Comparison of ENCODE assay signal across 1 cellular context in the genomic region with DNA sequence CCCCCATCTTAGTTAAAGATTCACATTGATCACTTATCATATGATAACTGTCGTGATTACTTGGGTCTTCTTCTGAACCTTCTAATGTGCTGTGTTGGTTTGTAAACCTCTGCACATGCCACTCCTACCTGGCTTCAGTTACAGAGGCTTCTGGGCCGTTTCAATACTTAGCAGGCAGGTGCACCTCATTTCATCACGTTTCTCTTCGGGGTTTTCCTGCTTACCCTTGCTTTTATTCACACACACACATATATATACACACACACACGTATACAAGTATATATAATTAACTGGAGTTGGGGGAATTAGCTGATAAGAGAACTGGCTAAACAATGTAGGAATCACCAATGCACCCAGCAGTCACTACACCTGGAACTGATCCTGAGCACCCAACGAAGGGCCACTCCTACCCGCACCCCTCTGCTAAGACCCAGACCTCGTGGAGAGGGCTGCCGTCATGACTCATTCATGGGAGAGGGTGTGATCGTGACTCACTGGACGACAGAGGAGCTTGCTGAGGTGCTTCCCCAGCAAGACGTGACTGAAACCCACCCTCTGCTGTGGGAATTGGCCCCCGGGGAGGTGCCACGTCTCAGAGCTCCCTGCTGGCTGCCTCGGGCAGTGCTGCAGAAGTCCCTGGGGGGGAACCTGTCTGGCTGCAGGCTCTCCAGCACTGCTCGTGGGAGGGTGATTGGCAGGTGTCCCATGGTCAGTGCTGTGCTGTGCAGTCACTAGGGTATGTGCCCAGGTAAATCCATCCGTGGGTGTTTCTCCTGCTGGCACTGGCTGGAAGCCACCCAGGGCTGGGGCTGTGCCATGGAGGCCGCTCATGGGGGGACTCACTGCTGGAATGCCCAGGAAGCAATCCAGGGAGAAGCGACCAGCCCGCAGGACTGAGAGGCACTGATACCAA.
TF ChIP-seq lines count a peak whose summit lies in the region.

No MANE protein-coding gene starts in this region.

TF ChIP-seq in GM12878, 131 proteins besides CTCF, POLR2A, EP300 and RAD21 (continued from another document):
- TF ChIP-seq, protein P1, sequence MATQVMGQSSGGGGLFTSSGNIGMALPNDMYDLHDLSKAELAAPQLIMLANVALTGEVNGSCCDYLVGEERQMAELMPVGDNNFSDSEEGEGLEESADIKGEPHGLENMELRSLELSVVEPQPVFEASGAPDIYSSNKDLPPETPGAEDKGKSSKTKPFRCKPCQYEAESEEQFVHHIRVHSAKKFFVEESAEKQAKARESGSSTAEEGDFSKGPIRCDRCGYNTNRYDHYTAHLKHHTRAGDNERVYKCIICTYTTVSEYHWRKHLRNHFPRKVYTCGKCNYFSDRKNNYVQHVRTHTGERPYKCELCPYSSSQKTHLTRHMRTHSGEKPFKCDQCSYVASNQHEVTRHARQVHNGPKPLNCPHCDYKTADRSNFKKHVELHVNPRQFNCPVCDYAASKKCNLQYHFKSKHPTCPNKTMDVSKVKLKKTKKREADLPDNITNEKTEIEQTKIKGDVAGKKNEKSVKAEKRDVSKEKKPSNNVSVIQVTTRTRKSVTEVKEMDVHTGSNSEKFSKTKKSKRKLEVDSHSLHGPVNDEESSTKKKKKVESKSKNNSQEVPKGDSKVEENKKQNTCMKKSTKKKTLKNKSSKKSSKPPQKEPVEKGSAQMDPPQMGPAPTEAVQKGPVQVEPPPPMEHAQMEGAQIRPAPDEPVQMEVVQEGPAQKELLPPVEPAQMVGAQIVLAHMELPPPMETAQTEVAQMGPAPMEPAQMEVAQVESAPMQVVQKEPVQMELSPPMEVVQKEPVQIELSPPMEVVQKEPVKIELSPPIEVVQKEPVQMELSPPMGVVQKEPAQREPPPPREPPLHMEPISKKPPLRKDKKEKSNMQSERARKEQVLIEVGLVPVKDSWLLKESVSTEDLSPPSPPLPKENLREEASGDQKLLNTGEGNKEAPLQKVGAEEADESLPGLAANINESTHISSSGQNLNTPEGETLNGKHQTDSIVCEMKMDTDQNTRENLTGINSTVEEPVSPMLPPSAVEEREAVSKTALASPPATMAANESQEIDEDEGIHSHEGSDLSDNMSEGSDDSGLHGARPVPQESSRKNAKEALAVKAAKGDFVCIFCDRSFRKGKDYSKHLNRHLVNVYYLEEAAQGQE (IDR thresholded peaks at IDR 0.05; ENCODE audit: low read depth, low read length) = no peak
- TF ChIP-seq, protein P2, sequence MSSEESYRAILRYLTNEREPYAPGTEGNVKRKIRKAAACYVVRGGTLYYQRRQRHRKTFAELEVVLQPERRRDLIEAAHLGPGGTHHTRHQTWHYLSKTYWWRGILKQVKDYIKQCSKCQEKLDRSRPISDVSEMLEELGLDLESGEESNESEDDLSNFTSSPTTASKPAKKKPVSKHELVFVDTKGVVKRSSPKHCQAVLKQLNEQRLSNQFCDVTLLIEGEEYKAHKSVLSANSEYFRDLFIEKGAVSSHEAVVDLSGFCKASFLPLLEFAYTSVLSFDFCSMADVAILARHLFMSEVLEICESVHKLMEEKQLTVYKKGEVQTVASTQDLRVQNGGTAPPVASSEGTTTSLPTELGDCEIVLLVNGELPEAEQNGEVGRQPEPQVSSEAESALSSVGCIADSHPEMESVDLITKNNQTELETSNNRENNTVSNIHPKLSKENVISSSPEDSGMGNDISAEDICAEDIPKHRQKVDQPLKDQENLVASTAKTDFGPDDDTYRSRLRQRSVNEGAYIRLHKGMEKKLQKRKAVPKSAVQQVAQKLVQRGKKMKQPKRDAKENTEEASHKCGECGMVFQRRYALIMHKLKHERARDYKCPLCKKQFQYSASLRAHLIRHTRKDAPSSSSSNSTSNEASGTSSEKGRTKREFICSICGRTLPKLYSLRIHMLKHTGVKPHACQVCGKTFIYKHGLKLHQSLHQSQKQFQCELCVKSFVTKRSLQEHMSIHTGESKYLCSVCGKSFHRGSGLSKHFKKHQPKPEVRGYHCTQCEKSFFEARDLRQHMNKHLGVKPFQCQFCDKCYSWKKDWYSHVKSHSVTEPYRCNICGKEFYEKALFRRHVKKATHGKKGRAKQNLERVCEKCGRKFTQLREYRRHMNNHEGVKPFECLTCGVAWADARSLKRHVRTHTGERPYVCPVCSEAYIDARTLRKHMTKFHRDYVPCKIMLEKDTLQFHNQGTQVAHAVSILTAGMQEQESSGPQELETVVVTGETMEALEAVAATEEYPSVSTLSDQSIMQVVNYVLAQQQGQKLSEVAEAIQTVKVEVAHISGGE (CRISPR knock-in tag; IDR thresholded peaks at IDR 0.05) = no peak
- no peak for TF ChIP-seq DPF2 (IDR thresholded peaks at IDR 0.05)
- peak; percentile 90 for TF ChIP-seq MEF2B (IDR thresholded peaks at IDR 0.05; ENCODE audit: partially characterized antibody, poor library complexity, severe bottlenecking)
- TF ChIP-seq, protein P3, sequence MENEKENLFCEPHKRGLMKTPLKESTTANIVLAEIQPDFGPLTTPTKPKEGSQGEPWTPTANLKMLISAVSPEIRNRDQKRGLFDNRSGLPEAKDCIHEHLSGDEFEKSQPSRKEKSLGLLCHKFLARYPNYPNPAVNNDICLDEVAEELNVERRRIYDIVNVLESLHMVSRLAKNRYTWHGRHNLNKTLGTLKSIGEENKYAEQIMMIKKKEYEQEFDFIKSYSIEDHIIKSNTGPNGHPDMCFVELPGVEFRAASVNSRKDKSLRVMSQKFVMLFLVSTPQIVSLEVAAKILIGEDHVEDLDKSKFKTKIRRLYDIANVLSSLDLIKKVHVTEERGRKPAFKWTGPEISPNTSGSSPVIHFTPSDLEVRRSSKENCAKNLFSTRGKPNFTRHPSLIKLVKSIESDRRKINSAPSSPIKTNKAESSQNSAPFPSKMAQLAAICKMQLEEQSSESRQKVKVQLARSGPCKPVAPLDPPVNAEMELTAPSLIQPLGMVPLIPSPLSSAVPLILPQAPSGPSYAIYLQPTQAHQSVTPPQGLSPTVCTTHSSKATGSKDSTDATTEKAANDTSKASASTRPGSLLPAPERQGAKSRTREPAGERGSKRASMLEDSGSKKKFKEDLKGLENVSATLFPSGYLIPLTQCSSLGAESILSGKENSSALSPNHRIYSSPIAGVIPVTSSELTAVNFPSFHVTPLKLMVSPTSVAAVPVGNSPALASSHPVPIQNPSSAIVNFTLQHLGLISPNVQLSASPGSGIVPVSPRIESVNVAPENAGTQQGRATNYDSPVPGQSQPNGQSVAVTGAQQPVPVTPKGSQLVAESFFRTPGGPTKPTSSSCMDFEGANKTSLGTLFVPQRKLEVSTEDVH (IDR thresholded peaks at IDR 0.05; ENCODE audit: low read depth, partially characterized antibody) = no peak
- TF ChIP-seq STAT1 (conservative IDR thresholded peaks at IDR 0.05) = no peak
- TF ChIP-seq IKZF2 (IDR thresholded peaks at IDR 0.05) = peak in 1 of 2 experiments; percentile 21; a peak in 1 of 4 replicates
- TF ChIP-seq, protein P4, sequence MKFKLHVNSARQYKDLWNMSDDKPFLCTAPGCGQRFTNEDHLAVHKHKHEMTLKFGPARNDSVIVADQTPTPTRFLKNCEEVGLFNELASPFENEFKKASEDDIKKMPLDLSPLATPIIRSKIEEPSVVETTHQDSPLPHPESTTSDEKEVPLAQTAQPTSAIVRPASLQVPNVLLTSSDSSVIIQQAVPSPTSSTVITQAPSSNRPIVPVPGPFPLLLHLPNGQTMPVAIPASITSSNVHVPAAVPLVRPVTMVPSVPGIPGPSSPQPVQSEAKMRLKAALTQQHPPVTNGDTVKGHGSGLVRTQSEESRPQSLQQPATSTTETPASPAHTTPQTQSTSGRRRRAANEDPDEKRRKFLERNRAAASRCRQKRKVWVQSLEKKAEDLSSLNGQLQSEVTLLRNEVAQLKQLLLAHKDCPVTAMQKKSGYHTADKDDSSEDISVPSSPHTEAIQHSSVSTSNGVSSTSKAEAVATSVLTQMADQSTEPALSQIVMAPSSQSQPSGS (IDR thresholded peaks at IDR 0.05; ENCODE audit: low read length) = no peak
- TF ChIP-seq, protein P5, sequence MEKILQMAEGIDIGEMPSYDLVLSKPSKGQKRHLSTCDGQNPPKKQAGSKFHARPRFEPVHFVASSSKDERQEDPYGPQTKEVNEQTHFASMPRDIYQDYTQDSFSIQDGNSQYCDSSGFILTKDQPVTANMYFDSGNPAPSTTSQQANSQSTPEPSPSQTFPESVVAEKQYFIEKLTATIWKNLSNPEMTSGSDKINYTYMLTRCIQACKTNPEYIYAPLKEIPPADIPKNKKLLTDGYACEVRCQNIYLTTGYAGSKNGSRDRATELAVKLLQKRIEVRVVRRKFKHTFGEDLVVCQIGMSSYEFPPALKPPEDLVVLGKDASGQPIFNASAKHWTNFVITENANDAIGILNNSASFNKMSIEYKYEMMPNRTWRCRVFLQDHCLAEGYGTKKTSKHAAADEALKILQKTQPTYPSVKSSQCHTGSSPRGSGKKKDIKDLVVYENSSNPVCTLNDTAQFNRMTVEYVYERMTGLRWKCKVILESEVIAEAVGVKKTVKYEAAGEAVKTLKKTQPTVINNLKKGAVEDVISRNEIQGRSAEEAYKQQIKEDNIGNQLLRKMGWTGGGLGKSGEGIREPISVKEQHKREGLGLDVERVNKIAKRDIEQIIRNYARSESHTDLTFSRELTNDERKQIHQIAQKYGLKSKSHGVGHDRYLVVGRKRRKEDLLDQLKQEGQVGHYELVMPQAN (conservative IDR thresholded peaks at IDR 0.05) = no peak
- TF ChIP-seq RBBP5 (conservative IDR thresholded peaks at IDR 0.05) = no peak
- TF ChIP-seq MYB (IDR thresholded peaks at IDR 0.05; ENCODE audit: borderline replicate concordance, low read depth, low read length) = no peak
- no peak for TF ChIP-seq MEF2A (IDR thresholded peaks at IDR 0.05; ENCODE audit: insufficient read depth, low read depth, low read length)
- no peak for TF ChIP-seq TCF3 (IDR thresholded peaks at IDR 0.05; ENCODE audit: borderline replicate concordance, insufficient read depth, low read depth, low read length)
- TF ChIP-seq CREM (IDR thresholded peaks at IDR 0.05; ENCODE audit: low read depth) = peak; percentile 16; the same call in 1 of the 2 replicates
- no peak for TF ChIP-seq SUZ12 (IDR thresholded peaks at IDR 0.05; ENCODE audit: unreplicated experiment)
